20 cellular contexts compared by ENCODE assay signal in the genomic region with DNA sequence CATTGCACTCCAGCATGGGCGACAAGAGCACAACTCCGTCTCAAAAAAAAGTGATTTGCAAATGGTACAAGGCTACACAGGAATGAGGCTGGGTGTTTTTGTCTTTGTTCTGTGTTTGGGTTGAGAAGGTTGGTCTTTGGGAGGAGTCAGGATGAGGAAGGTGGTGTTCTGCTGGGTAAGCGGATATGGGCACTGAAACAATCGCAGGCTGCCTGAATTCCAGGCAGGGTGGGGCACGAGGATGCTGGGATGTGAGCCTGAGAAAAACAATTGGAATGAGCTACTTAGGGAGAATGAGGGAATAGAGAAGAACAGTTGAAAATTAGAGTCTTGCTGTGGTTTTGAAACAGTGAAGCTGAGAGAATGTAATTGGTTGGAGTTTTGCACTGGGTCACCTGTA. TPM values are rescaled to one million over a fixed set of nuclear protein-coding genes. Genes with fewer than 3 reads are reported as not detected.
DNase-seq lines count a peak whose midpoint lies in the region; ATAC-seq and TF ChIP-seq lines count a peak whose summit lies in the region.
"Had no signal": no experiment of that assay in that cellular context is flagged by ENCODE, and none has a peak within 500 bp of the region (broad histone marks: within the 10 kb centered on the region; RNA-seq: fewer than 3 reads in every experiment).

No MANE protein-coding gene starts in this region.

- H3K9ac ChIP-seq in neural progenitor cell: no peak overlapping the region

- TF ChIP-seq POLR2A in upper lobe of left lung (IDR thresholded peaks at IDR 0.05): no peak

- H3K4me3 ChIP-seq in neural progenitor cell: no peak overlapping the region
- no peak overlapping the region for H3K4me3 ChIP-seq in upper lobe of left lung
- H3K4me3 ChIP-seq: GM12878, prostate gland had no signal

- peak; percentile 11 for DNase-seq in activated CD8-positive, alpha-beta memory T cell treated with anti-CD3 and anti-CD28 coated beads for 24 hours
- DNase-seq in activated CD8-positive, alpha-beta memory T cell treated with anti-CD3 and anti-CD28 coated beads, Interleukin-2, amount 10 ng/mL, durations not matched to agents 7 days and 5 days: no peak
- DNase-seq in effector memory CD8-positive, alpha-beta T cell: no peak
- DNase-seq in neural progenitor cell (ENCODE audit: low spot score): no peak
- DNase-seq in upper lobe of left lung: no peak
- no peak for DNase-seq in NCI-H1436 treated with DMSO at 0.1 percent for 48 hours (lab: John Stamatoyannopoulos, UW)
- no peak for DNase-seq in AML-193 (lab: John Stamatoyannopoulos, UW)
- no peak for DNase-seq in caudate nucleus (lab: John Stamatoyannopoulos, UW)
- DNase-seq: 8988T; activated CD4-positive, alpha-beta memory T cell treated with anti-CD3 and anti-CD28 coated beads, Interleukin-2, amount 10 ng/mL, durations not matched to agents 7 days and 5 days; cortex of kidney; H9; NCI-H1930; NCI-H524; PC-3; stimulated activated CD4-positive, alpha-beta T cell treated with anti-CD3 and anti-CD28 coated beads, Interleukin-15, amount 100 ng/mL, for 24 hours had no signal

- 62 to 73% methylated on average over 5 of the region's 5 CpGs for WGBS in upper lobe of left lung, 2 donors

- H3K27me3 ChIP-seq in neural progenitor cell (no peaks in the 10 kb centered on the region), upper lobe of left lung (no peaks in the 10 kb centered on the region)

- TF ChIP-seq CTCF in neural progenitor cell (IDR thresholded peaks at IDR 0.05): no peak
- TF ChIP-seq CTCF in upper lobe of left lung (IDR thresholded peaks at IDR 0.05): no peak

- no peak for ATAC-seq in activated CD8-positive, alpha-beta memory T cell treated with anti-CD3 and anti-CD28 coated beads, Interleukin-2, amount 10 ng/mL, durations not matched to agents 7 days and 5 days
- ATAC-seq in effector memory CD8-positive, alpha-beta T cell (replicated peaks): no peak
- no peak for ATAC-seq in upper lobe of left lung (ENCODE audit: low FRiP score in 2 of 2)
- ATAC-seq: GM12878, PC-3, SK-N-SH treated with all-trans-retinoic acid at 6 μM for 48 hours had no signal

- H3K4me3 Mint-ChIP-seq in activated CD8-positive, alpha-beta memory T cell treated with anti-CD3 and anti-CD28 coated beads, Interleukin-2, amount 10 ng/mL, durations not matched to agents 7 days and 5 days: no peak overlapping the region
- H3K4me3 Mint-ChIP-seq in effector memory CD8-positive, alpha-beta T cell: no peak overlapping the region
- H3K4me3 Mint-ChIP-seq in neural progenitor cell: no peak overlapping the region
- H3K4me3 Mint-ChIP-seq: activated CD4-positive, alpha-beta memory T cell treated with anti-CD3 and anti-CD28 coated beads, Interleukin-2, amount 10 ng/mL, durations not matched to agents 7 days and 5 days; activated T-helper 1 cell treated with anti-CD3 and anti-CD28 coated beads, Interleukin-12 subunit alpha, Interleukin-12 subunit beta, Interleukin-2, Interleukin-4 antibody, amounts not matched to agents 30 ng/mL and 10 ng/mL and 1 ng/mL, durations not matched to agents 14 hours and 24 hours and 36 hours; H9 had no signal

- H4K20me1 ChIP-seq in neural progenitor cell (ENCODE audit: low read depth): no peaks in the 10 kb centered on the region

- H3K27ac ChIP-seq in neural progenitor cell (no peak overlapping the region), upper lobe of left lung (peak overlapping the region; percentile 50 to 74 (median 68)), caudate nucleus (ENCODE audit: low read depth, low read length) (no peak overlapping the region)

- peak overlapping the region; percentile 18 for H3K4me2 ChIP-seq in neural progenitor cell

- TF ChIP-seq EP300 in upper lobe of left lung (IDR thresholded peaks at IDR 0.05): peak in 2 of 4 donors; percentile 75 to 88

- peak overlapping the region; percentile 35 for H2AFZ ChIP-seq in neural progenitor cell (replicated peaks)

- peaks cover 10% of the 10 kb centered on the region for H3K4me1 ChIP-seq in neural progenitor cell
- H3K4me1 ChIP-seq in upper lobe of left lung: peaks cover 3 to 54% (median 43%) of the 10 kb centered on the region in 4 donors
- H3K4me1 ChIP-seq: prostate gland had no signal

- H3K9me3 ChIP-seq in neural progenitor cell (ENCODE audit: low read depth) (no peaks in the 10 kb centered on the region), upper lobe of left lung (no peaks in the 10 kb centered on the region)
- H3K9me3 ChIP-seq: prostate gland had no signal

- H3K79me2 ChIP-seq in neural progenitor cell (ENCODE audit: low read depth): no peaks in the 10 kb centered on the region

- no peaks in the 10 kb centered on the region for H3K27me3 Mint-ChIP-seq in activated CD8-positive, alpha-beta memory T cell treated with anti-CD3 and anti-CD28 coated beads, Interleukin-2, amount 10 ng/mL, durations not matched to agents 7 days and 5 days
- no peaks in the 10 kb centered on the region for H3K27me3 Mint-ChIP-seq in effector memory CD8-positive, alpha-beta T cell
- no peaks in the 10 kb centered on the region for H3K27me3 Mint-ChIP-seq in neural progenitor cell (ENCODE audit: insufficient read depth, low read depth)
- H3K27me3 Mint-ChIP-seq: activated CD4-positive, alpha-beta memory T cell treated with anti-CD3 and anti-CD28 coated beads, Interleukin-2, amount 10 ng/mL, durations not matched to agents 7 days and 5 days had no signal

- H3K36me3 ChIP-seq in neural progenitor cell (no peaks in the 10 kb centered on the region), upper lobe of left lung (peaks cover 0 to 51% (median 11%) of the 10 kb centered on the region in 4 donors)
- H3K36me3 ChIP-seq: prostate gland had no signal

- H3K4me1 Mint-ChIP-seq in activated CD8-positive, alpha-beta memory T cell treated with anti-CD3 and anti-CD28 coated beads, Interleukin-2, amount 10 ng/mL, durations not matched to agents 7 days and 5 days: peaks cover 34% of the 10 kb centered on the region
- peaks cover 52 to 70% of the 10 kb centered on the region in 2 donors for H3K4me1 Mint-ChIP-seq in effector memory CD8-positive, alpha-beta T cell (ENCODE audit: low read depth in 2 of 2)
- H3K4me1 Mint-ChIP-seq in neural progenitor cell: peaks cover 17% of the 10 kb centered on the region

- peaks cover 48% of the 10 kb centered on the region for H3K36me3 Mint-ChIP-seq in activated CD8-positive, alpha-beta memory T cell treated with anti-CD3 and anti-CD28 coated beads, Interleukin-2, amount 10 ng/mL, durations not matched to agents 7 days and 5 days
- peaks cover 32% of the 10 kb centered on the region for H3K36me3 Mint-ChIP-seq in effector memory CD8-positive, alpha-beta T cell (ENCODE audit: insufficient read depth)
- peaks cover 18% of the 10 kb centered on the region for H3K36me3 Mint-ChIP-seq in neural progenitor cell

- H3F3A ChIP-seq in neural progenitor cell (ENCODE audit: low read depth): no peaks in the 10 kb centered on the region

- CTCF ChIA-PET in activated CD8-positive, alpha-beta memory T cell treated with anti-CD3 and anti-CD28 coated beads, Interleukin-2, amount 10 ng/mL, durations not matched to agents 7 days and 5 days (lab: Charles Lee): interaction anchor here (1.1 to 1.3 kb wide), 2 partner anchors 18 to 108 kb away, joined by 3 to 4 read pairs; no protein-coding TSS in a partner anchor

- peaks cover 8% of the 10 kb centered on the region for H3K9me3 Mint-ChIP-seq in activated CD8-positive, alpha-beta memory T cell treated with anti-CD3 and anti-CD28 coated beads, Interleukin-2, amount 10 ng/mL, durations not matched to agents 7 days and 5 days (ENCODE audit: low read depth)
- no peaks in the 10 kb centered on the region for H3K9me3 Mint-ChIP-seq in effector memory CD8-positive, alpha-beta T cell
- no peaks in the 10 kb centered on the region for H3K9me3 Mint-ChIP-seq in neural progenitor cell
- H3K9me3 Mint-ChIP-seq: activated CD4-positive, alpha-beta memory T cell treated with anti-CD3 and anti-CD28 coated beads, Interleukin-2, amount 10 ng/mL, durations not matched to agents 7 days and 5 days; H9 had no signal

- H3K27ac Mint-ChIP-seq in activated CD8-positive, alpha-beta memory T cell treated with anti-CD3 and anti-CD28 coated beads, Interleukin-2, amount 10 ng/mL, durations not matched to agents 7 days and 5 days: no peak overlapping the region
- H3K27ac Mint-ChIP-seq in effector memory CD8-positive, alpha-beta T cell: peak overlapping the region; percentile 15 to 19
- no peak overlapping the region for H3K27ac Mint-ChIP-seq in neural progenitor cell
- H3K27ac Mint-ChIP-seq: activated CD4-positive, alpha-beta memory T cell treated with anti-CD3 and anti-CD28 coated beads, Interleukin-2, amount 10 ng/mL, durations not matched to agents 7 days and 5 days; activated T-helper 1 cell treated with anti-CD3 and anti-CD28 coated beads, Interleukin-12 subunit alpha, Interleukin-12 subunit beta, Interleukin-2, Interleukin-4 antibody, amounts not matched to agents 30 ng/mL and 10 ng/mL and 1 ng/mL, durations not matched to agents 14 hours and 24 hours and 36 hours had no signal

RNA-seq across cellular contexts. Expression of gene ZBTB38, which starts 51.6 kb away (rescaled TPM):
- total RNA-seq in activated CD8-positive, alpha-beta memory T cell treated with anti-CD3 and anti-CD28 coated beads, Interleukin-2, amount 10 ng/mL, durations not matched to agents 7 days and 5 days: 10 to 100 TPM; 42.5 to 49.4 TPM
- total RNA-seq in neural progenitor cell (ENCODE audit: low replicate concordance): 16.9 and 24.5 TPM in 2 replicates
- 100 to 1,000 TPM in 2 of 6 donors, 10 to 100 TPM in 4; 80.2 to 146 (median 91.8) TPM for total RNA-seq in upper lobe of left lung

Comparison
In these comparisons a context has a peak if more than half of its experiments do, and no peak if none do; other contexts are left out.
1. H3K27ac Mint-ChIP-seq: peak in effector memory CD8-positive, alpha-beta T cell (2 of 2); none in activated CD8-positive, alpha-beta memory T cell treated with anti-CD3 and anti-CD28 coated beads, Interleukin-2, amount 10 ng/mL, durations not matched to agents 7 days and 5 days (single experiment) and neural progenitor cell (single experiment).
2. H3K27ac ChIP-seq: peak in upper lobe of left lung (4 of 4); none in neural progenitor cell (single experiment) and caudate nucleus (single experiment).